9 cellular contexts compared by ENCODE assay signal in genomic region chr14:73059326-73059725, GRCh38. TPM values are rescaled to one million over a fixed set of nuclear protein-coding genes. Genes with fewer than 3 reads are reported as not detected.
DNase-seq lines count a peak whose midpoint lies in the region; ATAC-seq, FAIRE-seq and TF ChIP-seq lines count a peak whose summit lies in the region.
"Had no signal": no experiment of that assay in that cellular context is flagged by ENCODE, and none has a peak within 500 bp of the region (broad histone marks: within the 10 kb centered on the region; RNA-seq: fewer than 3 reads in every experiment).

No MANE protein-coding gene starts in this region.

- H3K27me3 Mint-ChIP-seq in activated T-cell treated with anti-CD3 and anti-CD28 coated beads, Interleukin-2, amount 50 U/mL, for 4 hours (ENCODE audit: low read depth) = no peaks in the 10 kb centered on the region

- TF ChIP-seq CTCF in AG10803 (conservative IDR thresholded peaks at IDR 0.05; ENCODE audit: low read length) (no peak), breast epithelium (IDR thresholded peaks at IDR 0.05) (no peak)

- H3K36me3 ChIP-seq in breast epithelium = no peaks in the 10 kb centered on the region

- H3K4me3 Mint-ChIP-seq in activated T-cell treated with anti-CD3 and anti-CD28 coated beads, Interleukin-2, amount 50 U/mL, for 4 hours = no peak overlapping the region

- ATAC-seq in GM18907 (IDR thresholded peaks at IDR 0.05; ENCODE audit: unreplicated experiment) = no peak
- ATAC-seq in activated T-cell treated with anti-CD3 and anti-CD28 coated beads, Interleukin-2, amount 50 U/mL, for 4 hours = no peak

- peaks cover 0 to 6% of the 10 kb centered on the region in 2 donors for H3K4me1 ChIP-seq in breast epithelium

- DNase-seq in AG10803 (ENCODE audit: low read depth) (peak; percentile 45), HTR-8/SVneo (ENCODE audit: insufficient read length, low spot score) (peak; percentile 68), breast epithelium (ENCODE audit: low spot score in 2 of 2) (no peak), lung microvascular endothelial cell (ENCODE audit: low read depth in 2 of 2) (peak; percentile 39 to 66), NCI-H1417 treated with DMSO at 0.1 percent for 48 hours (lab: John Stamatoyannopoulos, UW) (no peak), KBM-7 (no peak)
- DNase-seq in activated T-cell treated with anti-CD3 and anti-CD28 coated beads, Interleukin-2, amount 50 U/mL, for 4 hours = no peak

- H3K9me3 Mint-ChIP-seq in activated T-cell treated with anti-CD3 and anti-CD28 coated beads, Interleukin-2, amount 50 U/mL, for 4 hours = no peaks in the 10 kb centered on the region

- no peaks in the 10 kb centered on the region for H3K9me3 ChIP-seq in breast epithelium

- peak overlapping the region; percentile 93 to 96 for H3K27ac ChIP-seq in breast epithelium

- H3K36me3 Mint-ChIP-seq in activated T-cell treated with anti-CD3 and anti-CD28 coated beads, Interleukin-2, amount 50 U/mL, for 4 hours (ENCODE audit: insufficient read depth) = peaks cover 20% of the 10 kb centered on the region

- intact Hi-C loops in breast epithelium (cut with DNase I; ENCODE audit: low total_unique reads) = no loop called here

- peaks cover 51% of the 10 kb centered on the region for H3K4me1 Mint-ChIP-seq in activated T-cell treated with anti-CD3 and anti-CD28 coated beads, Interleukin-2, amount 50 U/mL, for 4 hours (ENCODE audit: low read depth)

- in situ Hi-C loops in KBM-7 (cut with MboI; ENCODE audit: low pct_unique_long_range_greater_than_20kb, low sequenced_read_pairs) = no loop called here

- FAIRE-seq in HTR-8/SVneo (lab: Jason Lieb, UNC) = peak; percentile 73
- FAIRE-seq: frontal cortex had no signal

- TF ChIP-seq POLR2A in breast epithelium (IDR thresholded peaks at IDR 0.05) = no peak

- H3K27me3 ChIP-seq in breast epithelium = no peaks in the 10 kb centered on the region

- peak overlapping the region; percentile 94 for H3K4me3 ChIP-seq in AG10803 (ENCODE audit: low read length)
- H3K4me3 ChIP-seq in breast epithelium = peak overlapping the region; percentile 71 to 93 (median 89)

RNA-seq across cellular contexts. Expression of gene RBM25, which starts 1.0 kb away (rescaled TPM):
- total RNA-seq in breast epithelium = 10 to 100 TPM; 69.9 to 90.6 (median 76.4) TPM
- total RNA-seq in lung microvascular endothelial cell = 15.3 and 16.7 TPM in 2 replicates
- 100 to 1,000 TPM; 117 to 123 (median 121) TPM for total RNA-seq in activated T-cell treated with anti-CD3 and anti-CD28 coated beads, Interleukin-2, amount 50 U/mL, for 4 hours

RNA-seq across cellular contexts. Expression of gene ZFYVE1, which starts 32.4 kb away (rescaled TPM):
- total RNA-seq in breast epithelium (10 to 100 TPM; 18.7 to 22.2 (median 22.1) TPM), lung microvascular endothelial cell (12.4 and 16.9 TPM in 2 replicates)
- 1 to 10 TPM; 6.4 to 8.4 (median 7.0) TPM for total RNA-seq in activated T-cell treated with anti-CD3 and anti-CD28 coated beads, Interleukin-2, amount 50 U/mL, for 4 hours

Comparison
In these comparisons a context has a peak if more than half of its experiments do, and no peak if none do; other contexts are left out.
1. DNase-seq: peak in AG10803 (single experiment), HTR-8/SVneo (single experiment) and lung microvascular endothelial cell (2 of 2); none in breast epithelium (0 of 2), NCI-H1417 treated with DMSO at 0.1 percent for 48 hours (single experiment), KBM-7 (single experiment) and activated T-cell treated with anti-CD3 and anti-CD28 coated beads, Interleukin-2, amount 50 U/mL, for 4 hours (single experiment).